In genomic region chr6:85593438-85594196, GRCh38 we compare ENCODE assay signal across 8 cellular contexts. TPM values are rescaled to one million over a fixed set of nuclear protein-coding genes. Genes with fewer than 3 reads are reported as not detected.
DNase-seq lines count a peak whose midpoint lies in the region; FAIRE-seq and TF ChIP-seq lines count a peak whose summit lies in the region.

Gene SNX14, minus strand, starts transcription at chr6:85593858. Its CDS starts 140 bp downstream, at chr6:85593718.

- H3K27me3 Mint-ChIP-seq in nephron progenitor cell (ENCODE audit: low read depth, poor library complexity): peaks cover 20% of the 10 kb centered on the region
- H3K27me3 Mint-ChIP-seq in stimulated activated naive CD8-positive, alpha-beta T cell treated with anti-CD3 and anti-CD28 coated beads, Interleukin-15, Interleukin-2, amounts not matched to agents 100 ng/mL and 50 ng/mL, for 24 hours: no peaks in the 10 kb centered on the region

- H3K4me1 Mint-ChIP-seq in nephron progenitor cell: peaks cover 33% of the 10 kb centered on the region
- H3K4me1 Mint-ChIP-seq in stimulated activated naive CD8-positive, alpha-beta T cell treated with anti-CD3 and anti-CD28 coated beads, Interleukin-15, Interleukin-2, amounts not matched to agents 100 ng/mL and 50 ng/mL, for 24 hours (ENCODE audit: low read depth): peaks cover 46% of the 10 kb centered on the region

- peak; percentile 92 for FAIRE-seq in H54 (lab: Jason Lieb, UNC)

- no peak for TF ChIP-seq CTCF in nephron progenitor cell (IDR thresholded peaks at IDR 0.05)

- TF ChIP-seq POLR2A in H54 (IDR thresholded peaks at IDR 0.05; ENCODE audit: low read depth, low read length): peak; percentile 94

- in situ Hi-C loops in G401 (cut with HindIII; ENCODE audit: low sequenced_read_pairs): no loop called here

- H3K27ac Mint-ChIP-seq in nephron progenitor cell: peak within 1 kb of the TSS; percentile 96
- H3K27ac Mint-ChIP-seq in stimulated activated naive CD8-positive, alpha-beta T cell treated with anti-CD3 and anti-CD28 coated beads, Interleukin-15, Interleukin-2, amounts not matched to agents 100 ng/mL and 50 ng/mL, for 24 hours: peak within 1 kb of the TSS; percentile 94

- peak; percentile 93 for DNase-seq in G401 (ENCODE audit: low spot score)
- peak; percentile 88 for DNase-seq in H54 (ENCODE audit: insufficient read length, low spot score)
- peak; percentile 95 for DNase-seq in LoVo (ENCODE audit: low spot score)
- DNase-seq in SHP77 treated with DMSO at 0.1 percent for 48 hours (lab: John Stamatoyannopoulos, UW): peak; percentile 73
- peak; percentile 91 for DNase-seq in activated effector memory CD4-positive, alpha-beta T cell treated with anti-CD3 and anti-CD28 coated beads, Interleukin-2, amount 50 U/mL, for 16 hours
- peak; percentile 94 for DNase-seq in fibroblast of the conjunctiva (ENCODE audit: low read depth)
- DNase-seq in nephron progenitor cell: peak; percentile 87

- H3K9me3 Mint-ChIP-seq in nephron progenitor cell: peaks cover 45% of the 10 kb centered on the region
- H3K9me3 Mint-ChIP-seq in stimulated activated naive CD8-positive, alpha-beta T cell treated with anti-CD3 and anti-CD28 coated beads, Interleukin-15, Interleukin-2, amounts not matched to agents 100 ng/mL and 50 ng/mL, for 24 hours: peaks cover 5% of the 10 kb centered on the region

- peak within 1 kb of the TSS; percentile 92 for H3K4me3 Mint-ChIP-seq in nephron progenitor cell
- peak within 1 kb of the TSS; percentile 96 for H3K4me3 Mint-ChIP-seq in stimulated activated naive CD8-positive, alpha-beta T cell treated with anti-CD3 and anti-CD28 coated beads, Interleukin-15, Interleukin-2, amounts not matched to agents 100 ng/mL and 50 ng/mL, for 24 hours

- peaks cover 43% of the 10 kb centered on the region for H3K36me3 Mint-ChIP-seq in nephron progenitor cell (ENCODE audit: low read depth)
- H3K36me3 Mint-ChIP-seq in stimulated activated naive CD8-positive, alpha-beta T cell treated with anti-CD3 and anti-CD28 coated beads, Interleukin-15, Interleukin-2, amounts not matched to agents 100 ng/mL and 50 ng/mL, for 24 hours (ENCODE audit: low read depth): peaks cover 24% of the 10 kb centered on the region

RNA-seq across cellular contexts. Expression of gene SNX14, which starts in this region (rescaled TPM):
- total RNA-seq in G401 (2014; rRNA removed; shearing (Covaris generic)): 79.4 and 87.5 TPM in 2 replicates

Comparison
In these comparisons a context has a peak if more than half of its experiments do, and no peak if none do; other contexts are left out.
1. Peak in every context shown above with its lines: DNase-seq.